ENCODE assay signal across 12 cellular contexts in the genomic region with DNA sequence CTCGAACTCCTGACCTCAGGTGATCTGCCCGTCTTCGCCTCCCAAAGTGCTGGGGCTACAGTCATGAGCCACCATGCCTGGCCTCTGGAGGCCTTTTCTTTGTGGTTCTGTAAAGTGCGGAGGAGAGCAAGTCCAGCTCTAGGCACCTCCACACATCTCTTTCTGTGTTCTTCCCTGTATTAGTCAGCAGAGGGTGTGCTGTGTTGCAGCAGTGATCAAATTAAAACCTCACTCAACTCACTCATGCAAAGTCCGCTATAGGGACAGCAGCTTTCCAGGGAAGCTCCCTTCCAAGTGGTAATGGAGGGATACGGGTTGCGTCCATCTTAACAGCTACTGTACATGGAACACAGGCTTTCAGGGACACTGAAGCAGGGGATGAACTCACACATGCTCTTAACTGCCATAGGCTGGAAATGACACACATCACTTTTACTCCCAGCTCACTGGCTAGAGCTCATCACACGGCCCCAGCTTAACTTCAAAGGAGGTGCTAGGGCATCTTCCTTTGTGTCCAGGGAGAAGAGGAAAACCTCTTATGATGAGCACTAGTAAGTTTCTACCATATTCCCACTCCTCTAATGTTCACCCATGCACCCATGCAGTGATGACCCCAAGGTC. TPM values are rescaled to one million over a fixed set of nuclear protein-coding genes. Genes with fewer than 3 reads are reported as not detected.
A peak's percentile ranks its signal among the peaks of the same experiment; 100 is the strongest.
DNase-seq lines count a peak whose midpoint lies in the region; ATAC-seq and FAIRE-seq lines count a peak whose summit lies in the region.
"Had no signal": no experiment of that assay in that cellular context is flagged by ENCODE, and none has a peak within 500 bp of the region (broad histone marks: within the 10 kb centered on the region; RNA-seq: fewer than 3 reads in every experiment).

No MANE protein-coding gene starts in this region.

- H3K4me3 Mint-ChIP-seq in naive B cell: peak overlapping the region in 1 of 8 donors; percentile 25

- FAIRE-seq in GM18507 (lab: Jason Lieb, UNC): peak; percentile 59
- FAIRE-seq: D721Med had no signal

- no peaks in the 10 kb centered on the region for H3K27me3 Mint-ChIP-seq in naive B cell

- no peaks in the 10 kb centered on the region for H3K9me3 Mint-ChIP-seq in naive B cell

- H3K27ac Mint-ChIP-seq in naive B cell: peak overlapping the region in 2 of 6 donors; percentile 32 to 47

- DNase-seq in GM18507 (ENCODE audit: extremely low spot score, insufficient read length, low read depth) (peak; percentile 23), UCSD-AML1 (lab: John Stamatoyannopoulos, UW; ENCODE audit: unreplicated experiment) (peak; percentile 15), naive B cell (no peak), NCI-H2029 treated with DMSO at 0.1 percent for 48 hours (lab: John Stamatoyannopoulos, UW) (no peak), NCI-H748 treated with DMSO at 0.1 percent for 48 hours (lab: John Stamatoyannopoulos, UW) (no peak), NCI-H510A treated with DMSO at 0.1 percent for 48 hours (lab: John Stamatoyannopoulos, UW) (no peak)
- no peak for DNase-seq in stimulated activated naive CD8-positive, alpha-beta T cell treated with anti-CD3 and anti-CD28 coated beads, Interleukin-15, Interleukin-2, amounts not matched to agents 100 U/mL and 50 U/mL, for 24 hours
- DNase-seq: left lung, NCI-H146, retina had no signal

- H3K4me1 Mint-ChIP-seq in naive B cell: peaks cover 36 to 61% (median 53%) of the 10 kb centered on the region in 3 donors

- ATAC-seq in HG02852 (IDR thresholded peaks at IDR 0.05; ENCODE audit: unreplicated experiment) (peak; percentile 75), naive B cell (ENCODE audit: low read depth in 2 of 2) (peak; percentile 50 to 63)
- no peak for ATAC-seq in stimulated activated naive CD8-positive, alpha-beta T cell treated with anti-CD3 and anti-CD28 coated beads, Interleukin-15, Interleukin-2, amounts not matched to agents 100 U/mL and 50 U/mL, for 24 hours
- ATAC-seq: left lung had no signal

- H3K36me3 Mint-ChIP-seq in naive B cell: no peaks in the 10 kb centered on the region

RNA-seq across cellular contexts. Expression of a gene that starts 36.0 kb away (rescaled TPM):
- 100 to 1,000 TPM in 1 of 6 donors, 10 to 100 TPM in 5; 74.5 to 104 (median 88.2) TPM for polyA plus RNA-seq in naive B cell (ENCODE audit: low read depth in 6 of 6)

RNA-seq across cellular contexts. Expression of a gene that starts 45.2 kb away (rescaled TPM):
- 100 to 1,000 TPM; 406 to 501 (median 453) TPM for polyA plus RNA-seq in naive B cell (ENCODE audit: low read depth in 6 of 6)

Comparison
In these comparisons a context has a peak if more than half of its experiments do, and no peak if none do; other contexts are left out.
1. DNase-seq: peak in GM18507 (single experiment) and UCSD-AML1 (single experiment); none in naive B cell (single experiment), stimulated activated naive CD8-positive, alpha-beta T cell treated with anti-CD3 and anti-CD28 coated beads, Interleukin-15, Interleukin-2, amounts not matched to agents 100 U/mL and 50 U/mL, for 24 hours (single experiment), NCI-H2029 treated with DMSO at 0.1 percent for 48 hours (single experiment), NCI-H748 treated with DMSO at 0.1 percent for 48 hours (single experiment) and NCI-H510A treated with DMSO at 0.1 percent for 48 hours (single experiment).